16 cellular contexts compared by ENCODE assay signal in the genomic region with DNA sequence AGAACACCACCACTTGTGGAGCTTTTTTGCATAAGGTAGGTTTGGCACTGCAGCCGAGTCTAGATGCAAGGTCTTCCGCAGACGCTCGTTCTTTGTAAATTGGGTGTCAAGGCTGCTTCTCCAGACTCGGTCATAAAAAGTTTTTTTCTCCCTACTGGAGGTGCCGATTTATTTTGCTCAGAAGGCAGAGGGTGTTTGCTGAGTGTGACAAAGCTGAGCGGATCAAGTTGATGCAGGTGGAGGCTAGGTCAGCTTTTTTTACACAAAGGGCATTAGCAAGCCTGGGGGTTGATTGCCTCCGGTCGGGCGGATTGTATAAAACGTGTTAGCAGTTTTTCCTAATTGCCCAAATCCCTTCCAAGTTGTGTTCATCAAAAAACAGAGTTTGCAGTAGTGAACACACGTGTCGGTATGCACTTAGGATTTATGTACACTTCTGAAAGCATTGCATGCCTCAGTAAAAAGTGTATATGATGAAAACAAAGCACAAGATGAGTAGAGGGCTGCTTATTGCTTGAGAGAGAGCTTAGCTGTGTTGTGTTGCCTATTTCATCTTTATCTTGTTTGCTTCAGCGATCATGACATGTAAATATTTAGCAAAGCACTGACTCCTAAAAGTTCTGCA. TPM values are rescaled to one million over a fixed set of nuclear protein-coding genes. Genes with fewer than 3 reads are reported as not detected.
DNase-seq lines count a peak whose midpoint lies in the region; ATAC-seq and TF ChIP-seq lines count a peak whose summit lies in the region.
"Had no signal": no experiment of that assay in that cellular context is flagged by ENCODE, and none has a peak within 500 bp of the region (broad histone marks: within the 10 kb centered on the region; RNA-seq: fewer than 3 reads in every experiment).

No MANE protein-coding gene starts in this region.

- H3K27me3 ChIP-seq in HCT116 (ENCODE audit: insufficient read depth, low read length) = no peaks in the 10 kb centered on the region
- peaks cover 0 to 73% (median 19%) of the 10 kb centered on the region in 4 donors for H3K27me3 ChIP-seq in esophagus muscularis mucosa

- no peaks in the 10 kb centered on the region for H4K20me1 ChIP-seq in HCT116 (ENCODE audit: insufficient read depth)

- BruUV-seq in HCT116 (replicated peaks; lab: Mats Ljungman, UMichigan) = TSS peak; percentile 52

- H3K9me3 Mint-ChIP-seq in activated B cell treated with CpG ODN at 0.5 μM for 24 hours (no peaks in the 10 kb centered on the region), nephron (no peaks in the 10 kb centered on the region), HFFc6 (no peaks in the 10 kb centered on the region)
- H3K9me3 Mint-ChIP-seq: activated naive CD4-positive, alpha-beta T cell treated with anti-CD3 and anti-CD28 coated beads for 36 hours; T-helper 2 cell treated with Interferon-gamma antibody and Interleukin-4, amounts not matched to agents 5 μg/mL and 100 μg/mL, for 36 hours had no signal

- POLR2A ChIA-PET in HCT116 (lab: Charles Lee) (no interaction called here), activated B cell treated with CpG ODN at 0.5 μM for 24 hours (lab: Charles Lee) (interaction anchor here (0.7 to 3.0 kb wide), 9 partner anchors 12 to 108 kb away, joined by 3 to 40 read pairs (median 4); a partner anchor contains a TSS)

- TF ChIP-seq RAD21 in HCT116 (IDR thresholded peaks at IDR 0.05; ENCODE audit: low read depth) = no peak

- H2AFZ ChIP-seq in HCT116 (ENCODE audit: low read depth, low read length, poor library complexity, severe bottlenecking) = no peak overlapping the region

- H3K4me1 ChIP-seq in HCT116 (ENCODE audit: control insufficient read depth in 1 of 2, insufficient read depth in 2 of 2, low read length in 2 of 2) (peaks cover 4 to 16% of the 10 kb centered on the region in 2 experiments; a peak in 2 of 4 replicates), esophagus muscularis mucosa (peaks cover 14 to 24% (median 18%) of the 10 kb centered on the region in 4 donors)

- H3K27me3 Mint-ChIP-seq in activated B cell treated with CpG ODN at 0.5 μM for 24 hours = no peaks in the 10 kb centered on the region
- peaks cover 71% of the 10 kb centered on the region for H3K27me3 Mint-ChIP-seq in nephron (ENCODE audit: low read depth)
- peaks cover 31% of the 10 kb centered on the region for H3K27me3 Mint-ChIP-seq in HFFc6 (ENCODE audit: insufficient read depth)

- RAD21 ChIA-PET in HCT116 (lab: Charles Lee; ENCODE audit: low non-redundant PET in 1 of 2, low total read pairs in 2 of 2, uncharacterized antibody in 2 of 2, unreplicated experiment in 2 of 2) = no interaction called here

- H3K79me2 ChIP-seq in HCT116 (ENCODE audit: insufficient read depth, low read length) = no peaks in the 10 kb centered on the region

- peak overlapping the region; percentile 27 for H3K27ac Mint-ChIP-seq in activated B cell treated with CpG ODN at 0.5 μM for 24 hours
- peak overlapping the region in 1 of 3 experiments; percentile 10 for H3K27ac Mint-ChIP-seq in nephron
- no peak overlapping the region for H3K27ac Mint-ChIP-seq in HFFc6
- H3K27ac Mint-ChIP-seq: activated naive CD4-positive, alpha-beta T cell treated with anti-CD3 and anti-CD28 coated beads for 36 hours; T-helper 2 cell treated with Interferon-gamma antibody and Interleukin-4, amounts not matched to agents 5 μg/mL and 100 μg/mL, for 36 hours had no signal

- ATAC-seq in HCT116 (no peak), activated B cell treated with CpG ODN at 0.5 μM for 24 hours (ENCODE audit: low read depth) (no peak)
- ATAC-seq: stimulated activated naive CD8-positive, alpha-beta T cell treated with anti-CD3 and anti-CD28 coated beads, Interleukin-15, Interleukin-2, amounts not matched to agents 100 U/mL and 50 U/mL, for 24 hours had no signal

- TF ChIP-seq CTCF in HCT116 (IDR thresholded peaks at IDR 0.05 in 2 of 3, conservative IDR thresholded peaks at IDR 0.05 in 1 of 3; ENCODE audit: borderline replicate concordance in 1 of 3, insufficient read depth in 1 of 3, low read depth in 2 of 3, low read length in 2 of 3) (no peak), activated B cell treated with CpG ODN at 0.5 μM for 24 hours (IDR thresholded peaks at IDR 0.05) (no peak), nephron (IDR thresholded peaks at IDR 0.05; ENCODE audit: unreplicated experiment in 3 of 3) (no peak), esophagus muscularis mucosa (IDR thresholded peaks at IDR 0.05) (no peak), HFFc6 (IDR thresholded peaks at IDR 0.05) (no peak)

- H3K4me3 Mint-ChIP-seq in activated B cell treated with CpG ODN at 0.5 μM for 24 hours = peak overlapping the region; percentile 68
- H3K4me3 Mint-ChIP-seq in nephron = peak overlapping the region; percentile 28 to 62 (median 62)
- no peak overlapping the region for H3K4me3 Mint-ChIP-seq in HFFc6
- H3K4me3 Mint-ChIP-seq: activated naive CD4-positive, alpha-beta T cell treated with anti-CD3 and anti-CD28 coated beads for 36 hours; T-helper 2 cell treated with Interferon-gamma antibody and Interleukin-4, amounts not matched to agents 5 μg/mL and 100 μg/mL, for 36 hours had no signal

- H3K9me2 ChIP-seq in HCT116 (ENCODE audit: insufficient read depth) = no peaks in the 10 kb centered on the region

- peaks cover 56% of the 10 kb centered on the region for H3K4me1 Mint-ChIP-seq in activated B cell treated with CpG ODN at 0.5 μM for 24 hours
- peaks cover 5% of the 10 kb centered on the region for H3K4me1 Mint-ChIP-seq in nephron
- H3K4me1 Mint-ChIP-seq in HFFc6 (ENCODE audit: low read depth) = peaks cover 7% of the 10 kb centered on the region

- H3K27ac ChIP-seq in HCT116 (ENCODE audit: low read depth, low read length) (no peak overlapping the region), esophagus muscularis mucosa (replicated peaks in 1 of 4) (no peak overlapping the region)

- DNase-seq in DMS79 (lab: John Stamatoyannopoulos, UW) = peak; percentile 8
- no peak for DNase-seq in HCT116 (ENCODE audit: low read depth, low spot score)
- no peak for DNase-seq in activated B cell treated with CpG ODN at 0.5 μM for 24 hours
- DNase-seq in esophagus muscularis mucosa (ENCODE audit: extremely low spot score) = no peak
- no peak for DNase-seq in HUDEP-2 (lab: John Stamatoyannopoulos, UW; ENCODE audit: unreplicated experiment in 76 of 76)
- no peak for DNase-seq in SHP77 (lab: John Stamatoyannopoulos, UW)
- no peak for DNase-seq in HFFc6
- DNase-seq: activated naive CD4-positive, alpha-beta T cell treated with anti-CD3 and anti-CD28 coated beads for 36 hours; EL; Karpas-422; mesenchymal stem cell; NCI-H2081 treated with DMSO at 0.1 percent for 48 hours; posterior cingulate gyrus; stimulated activated naive CD8-positive, alpha-beta T cell treated with anti-CD3 and anti-CD28 coated beads, Interleukin-15, Interleukin-2, amounts not matched to agents 100 U/mL and 50 U/mL, for 24 hours had no signal

- no peak for TF ChIP-seq EP300 in esophagus muscularis mucosa (IDR thresholded peaks at IDR 0.05)

- H3K9me3 ChIP-seq in HCT116 (ENCODE audit: control insufficient read depth in 1 of 2, insufficient read depth in 1 of 2, low read depth in 1 of 2, low read length in 2 of 2) = no peaks in the 10 kb centered on the region
- no peaks in the 10 kb centered on the region for H3K9me3 ChIP-seq in esophagus muscularis mucosa

- TF ChIP-seq POLR2A in HCT116 (IDR thresholded peaks at IDR 0.05; ENCODE audit: borderline replicate concordance, extremely low read depth, insufficient read depth, insufficient read length) = no peak
- TF ChIP-seq POLR2A in esophagus muscularis mucosa (IDR thresholded peaks at IDR 0.05; ENCODE audit: low read depth) = no peak

- CTCF ChIA-PET in HCT116 (lab: Charles Lee) (interaction anchor here (0.9 kb wide), 1 partner anchor 229 kb away, joined by 5 read pairs; no protein-coding TSS in a partner anchor), activated B cell treated with CpG ODN at 0.5 μM for 24 hours (lab: Charles Lee) (interaction anchor here (1.1 to 1.4 kb wide), 3 partner anchors 14 to 177 kb away, joined by 3 to 5 read pairs (median 3); no protein-coding TSS in a partner anchor)

- no peak overlapping the region for H3K9ac ChIP-seq in HCT116 (ENCODE audit: low read length)

- H3K36me3 ChIP-seq in HCT116 (ENCODE audit: control insufficient read depth in 1 of 2, insufficient read depth in 2 of 2, low read length in 2 of 2) = no peaks in the 10 kb centered on the region
- no peaks in the 10 kb centered on the region for H3K36me3 ChIP-seq in esophagus muscularis mucosa

- intact Hi-C loops in HCT116 (cut with micrococcal nuclease) = no loop called here
- intact Hi-C loops in activated B cell treated with CpG ODN at 0.5 μM for 24 hours (cut with micrococcal nuclease) = no loop called here
- intact Hi-C loops in esophagus muscularis mucosa (cut with DNase I) = no loop called here

- WGBS in esophagus muscularis mucosa = 31% methylated on average over 14 of the region's 14 CpGs

- no peak overlapping the region for H3K4me2 ChIP-seq in HCT116 (ENCODE audit: low read length)

- H3K36me3 Mint-ChIP-seq in activated B cell treated with CpG ODN at 0.5 μM for 24 hours (ENCODE audit: low read depth) (peaks cover 18% of the 10 kb centered on the region), nephron (ENCODE audit: low read depth) (no peaks in the 10 kb centered on the region), HFFc6 (ENCODE audit: low read depth) (no peaks in the 10 kb centered on the region)

- H3K4me3 ChIP-seq in HCT116 (replicated peaks in 1 of 2; ENCODE audit: low read depth in 1 of 2, low read length in 2 of 2) (no peak overlapping the region), esophagus muscularis mucosa (no peak overlapping the region)

TF ChIP-seq in HCT116, 20 proteins besides CTCF, POLR2A, EP300 and RAD21 (continues in another document):
- TF ChIP-seq ELF1 (IDR thresholded peaks at IDR 0.05; ENCODE audit: borderline replicate concordance, low read depth) (no peak), SIN3A (IDR thresholded peaks at IDR 0.05; ENCODE audit: low read depth) (no peak), EZH2 (IDR thresholded peaks at IDR 0.05) (no peak), YY1 (IDR thresholded peaks at IDR 0.05; ENCODE audit: extremely low read depth, insufficient replicate concordance, low read depth, low read length) (no peak)
- TF ChIP-seq, protein P1, sequence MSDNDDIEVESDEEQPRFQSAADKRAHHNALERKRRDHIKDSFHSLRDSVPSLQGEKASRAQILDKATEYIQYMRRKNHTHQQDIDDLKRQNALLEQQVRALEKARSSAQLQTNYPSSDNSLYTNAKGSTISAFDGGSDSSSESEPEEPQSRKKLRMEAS (IDR thresholded peaks at IDR 0.05) = no peak

RNA-seq across cellular contexts. Expression of a gene that starts 2.6 kb away (rescaled TPM):
- total RNA-seq in HCT116 (2021; ENCODE audit: unreplicated experiment) (9.9 TPM), activated B cell treated with CpG ODN at 0.5 μM for 24 hours (63.2 and 65.5 TPM in 2 replicates), esophagus muscularis mucosa (1 to 10 TPM; 1.2 to 2.9 (median 2.2) TPM)
- 5.4 and 6.7 TPM in 2 replicates for polyA plus RNA-seq in HCT116 (2012)
- total RNA-seq in HFFc6 (2021; fragmentation: NEBNext Ultra II Directional; extraction: Animal tissue kit (Norgen Biotek cat#: 25700)) = under 1 TPM in 3 of 6 experiments, not detected in 3; 0.10 to 0.23 (median 0.19) TPM
